13 cellular contexts compared by ENCODE assay signal in genomic region chr16:24776486-24777220, GRCh38. TPM values are rescaled to one million over a fixed set of nuclear protein-coding genes. Genes with fewer than 3 reads are reported as not detected.
A peak's percentile ranks its signal among the peaks of the same experiment; 100 is the strongest.
DNase-seq lines count a peak whose midpoint lies in the region; ATAC-seq and TF ChIP-seq lines count a peak whose summit lies in the region.
"Had no signal": no experiment of that assay in that cellular context is flagged by ENCODE, and none has a peak within 500 bp of the region (broad histone marks: within the 10 kb centered on the region; RNA-seq: fewer than 3 reads in every experiment).

No MANE protein-coding gene starts in this region.

- no peak overlapping the region for H3K4me3 Mint-ChIP-seq in H9
- H3K4me3 Mint-ChIP-seq: activated naive CD4-positive, alpha-beta T cell treated with anti-CD3 and anti-CD28 coated beads, Interleukin-2, amount 10 ng/mL, durations not matched to agents 7 days and 5 days; GM23338; naive thymus-derived CD4-positive, alpha-beta T cell had no signal

- no peak overlapping the region for H2AFZ ChIP-seq in H9 (ENCODE audit: low read length)
- H2AFZ ChIP-seq: GM23338 had no signal

- WGBS in body of pancreas, 2 donors = 53 to 55% methylated on average over 12 of the region's 12 CpGs
- no CpG with 5 or more reads among the region's 12 CpGs for WGBS in H9 (ENCODE audit: extremely low coverage, insufficient read length, low lambda C conversion rate)

- in situ Hi-C loops in gastrocnemius medialis (cut with MboI; ENCODE audit: low sequenced_read_pairs in 4 of 4) = no loop called here

- H3K27ac Mint-ChIP-seq in H9 = no peak overlapping the region

- H3K4me3 ChIP-seq in body of pancreas (no peak overlapping the region), gastrocnemius medialis (peak overlapping the region in 1 of 4 donors; percentile 4), SJCRH30 (no peak overlapping the region)
- H3K4me3 ChIP-seq: GM23338 had no signal

- H4K20me1 ChIP-seq in H9 (ENCODE audit: control insufficient read depth, insufficient read depth, insufficient read length) = no peaks in the 10 kb centered on the region

- no peak overlapping the region for H2BK5ac ChIP-seq in H9 (ENCODE audit: insufficient read length, low read length)

- peaks cover 36 to 93% (median 82%) of the 10 kb centered on the region in 3 experiments; a peak in 6 of 7 replicates for H3K36me3 Mint-ChIP-seq in H9 (ENCODE audit: insufficient read depth in 1 of 3, low read depth in 3 of 3)

- no peak overlapping the region for H2BK12ac ChIP-seq in H9 (ENCODE audit: insufficient read length, low read depth, low read length)

- no peak overlapping the region for H2AK5ac ChIP-seq in H9 (ENCODE audit: insufficient read length, low read length)

- H3K27ac ChIP-seq in body of pancreas (peak overlapping the region in 3 of 4 donors; percentile 8 to 38 (median 15)), gastrocnemius medialis (peak overlapping the region; percentile 83 to 88 (median 86)), SJCRH30 (no peak overlapping the region), H9 (ENCODE audit: insufficient read length, low read depth, low read length) (no peak overlapping the region)
- H3K27ac ChIP-seq: HL-60 had no signal

- H3K14ac ChIP-seq in H9 (ENCODE audit: insufficient read depth, low read length) = no peak overlapping the region; the same call in 1 of the 2 replicates

- no peak overlapping the region for H2BK20ac ChIP-seq in H9 (ENCODE audit: low read depth, low read length, poor library complexity, severe bottlenecking)

- H3K23me2 ChIP-seq in H9 (ENCODE audit: insufficient read length, low read depth, low read length, poor library complexity, severe bottlenecking) = no peaks in the 10 kb centered on the region

- H3K79me1 ChIP-seq in H9 (ENCODE audit: insufficient read depth, low read depth, low read length, poor library complexity, severe bottlenecking) = no peaks in the 10 kb centered on the region

- H3K4me2 ChIP-seq in H9 (ENCODE audit: insufficient read depth, insufficient read length, low read length) = no peak overlapping the region
- H3K4me2 ChIP-seq: GM23338 had no signal

- peaks cover 0 to 2% of the 10 kb centered on the region in 2 donors for H3K36me3 ChIP-seq in body of pancreas (replicated peaks in 1 of 2; ENCODE audit: insufficient read depth in 1 of 2, low read depth in 2 of 2)
- peaks cover 5 to 36% of the 10 kb centered on the region in 2 donors for H3K36me3 ChIP-seq in gastrocnemius medialis
- peaks cover 35% of the 10 kb centered on the region for H3K36me3 ChIP-seq in SJCRH30

- H3K79me2 ChIP-seq in H9 (ENCODE audit: insufficient read depth, low read length) = peaks cover 6% of the 10 kb centered on the region; the same call in 1 of the 2 replicates

- no peak for TF ChIP-seq CTCF in body of pancreas (IDR thresholded peaks at IDR 0.05)
- no peak for TF ChIP-seq CTCF in gastrocnemius medialis (IDR thresholded peaks at IDR 0.05 in 4 of 5, conservative IDR thresholded peaks at IDR 0.05 in 1 of 5)
- TF ChIP-seq CTCF in H9 (conservative IDR thresholded peaks at IDR 0.05) = no peak

- no peak for TF ChIP-seq POLR2A in body of pancreas (IDR thresholded peaks at IDR 0.05)
- no peak for TF ChIP-seq POLR2A in gastrocnemius medialis (IDR thresholded peaks at IDR 0.05)

- H3K9me3 Mint-ChIP-seq in H9 = no peaks in the 10 kb centered on the region
- H3K9me3 Mint-ChIP-seq: activated naive CD4-positive, alpha-beta T cell treated with anti-CD3 and anti-CD28 coated beads, Interleukin-2, amount 10 ng/mL, durations not matched to agents 7 days and 5 days; GM23338; naive thymus-derived CD4-positive, alpha-beta T cell had no signal

- no peak overlapping the region for H3K23ac ChIP-seq in H9 (ENCODE audit: insufficient read length, low read depth, low read length)

- H3K4me1 Mint-ChIP-seq in H9 = no peaks in the 10 kb centered on the region; a peak in 1 of 4 replicates
- H3K4me1 Mint-ChIP-seq: activated naive CD4-positive, alpha-beta T cell treated with anti-CD3 and anti-CD28 coated beads, Interleukin-2, amount 10 ng/mL, durations not matched to agents 7 days and 5 days; GM23338 had no signal

- no peaks in the 10 kb centered on the region for H3K27me3 ChIP-seq in body of pancreas
- H3K27me3 ChIP-seq in gastrocnemius medialis = no peaks in the 10 kb centered on the region
- no peaks in the 10 kb centered on the region for H3K27me3 ChIP-seq in SJCRH30
- H3K27me3 ChIP-seq in H9 (ENCODE audit: insufficient read depth, low read length) = no peaks in the 10 kb centered on the region

- no peaks in the 10 kb centered on the region for H3K9me3 ChIP-seq in body of pancreas
- H3K9me3 ChIP-seq in gastrocnemius medialis = no peaks in the 10 kb centered on the region
- no peaks in the 10 kb centered on the region for H3K9me3 ChIP-seq in SJCRH30 (replicated peaks)
- H3K9me3 ChIP-seq in H9 (ENCODE audit: control insufficient read depth, low read depth, low read length) = no peaks in the 10 kb centered on the region

- H3K4me1 ChIP-seq in body of pancreas (peaks cover 48% of the 10 kb centered on the region), gastrocnemius medialis (peaks cover 50 to 58% of the 10 kb centered on the region in 2 donors), SJCRH30 (no peaks in the 10 kb centered on the region), H9 (ENCODE audit: insufficient read depth, low read length) (no peaks in the 10 kb centered on the region)

- H3T11ph ChIP-seq in H9 (ENCODE audit: low read length) = no peak overlapping the region

- ATAC-seq in body of pancreas (peak; percentile 36), gastrocnemius medialis (peak; percentile 93 to 96)
- ATAC-seq: GM23338; naive thymus-derived CD4-positive, alpha-beta T cell had no signal

- intact Hi-C loops in body of pancreas (cut with DNase I) = no loop called here
- intact Hi-C loops in cardiac septum (cut with DNase I) = loop anchor here (5.0 kb wide), 1 partner anchor 44 kb away; no protein-coding TSS in a partner anchor
- intact Hi-C loops in gastrocnemius medialis (cut with DNase I; ENCODE audit: low total_unique reads) = loop anchor here (2.0 to 10.0 kb wide), 4 partner anchors 48 to 234 kb away; partner anchors contain the start of gene TNRC6A

- no peak overlapping the region for H3K4ac ChIP-seq in H9 (ENCODE audit: low read depth, low read length)

- no peak overlapping the region for H3K56ac ChIP-seq in H9 (ENCODE audit: insufficient read length, low read depth, low read length)

- no peak overlapping the region for H4K5ac ChIP-seq in H9 (ENCODE audit: insufficient read length, low read depth, low read length)

- no peak overlapping the region for H2BK15ac ChIP-seq in H9 (ENCODE audit: low read depth, low read length)

- H3K18ac ChIP-seq in H9 (ENCODE audit: insufficient read length, low read depth, low read length) = no peak overlapping the region

- H2BK120ac ChIP-seq in H9 (ENCODE audit: low read depth, low read length, poor library complexity, severe bottlenecking) = no peak overlapping the region

- H3K9ac ChIP-seq in H9 (ENCODE audit: extremely low read depth, insufficient read length, low read length) = no peak overlapping the region

- no peak overlapping the region for H4K8ac ChIP-seq in H9 (replicated peaks; ENCODE audit: insufficient read length, low read depth, low read length)

- H4K91ac ChIP-seq in H9 (ENCODE audit: insufficient read length, low read depth, low read length) = no peak overlapping the region

- peak in 56 of 76 experiments; percentile 8 to 86 (median 42) for DNase-seq in HUDEP-2 (lab: John Stamatoyannopoulos, UW; ENCODE audit: unreplicated experiment in 76 of 76)
- peak in 3 of 4 donors; percentile 28 to 39 (median 28) for DNase-seq in body of pancreas
- peak; percentile 77 for DNase-seq in cardiac septum (ENCODE audit: low spot score)
- DNase-seq in gastrocnemius medialis = peak; percentile 73 to 75
- no peak for DNase-seq in SJCRH30
- no peak for DNase-seq in H9
- DNase-seq in T-helper 9 cell = no peak
- no peak for DNase-seq in NCI-H526 treated with DMSO at 0.1 percent for 48 hours (lab: John Stamatoyannopoulos, UW)
- DNase-seq: activated CD4-positive, CD25-positive, alpha-beta regulatory T cell; activated naive CD4-positive, alpha-beta T cell treated with anti-CD3 and anti-CD28 coated beads, Interleukin-2, amount 10 ng/mL, durations not matched to agents 7 days and 5 days; naive thymus-derived CD4-positive, alpha-beta T cell had no signal

- H3K27me3 Mint-ChIP-seq in H9 (ENCODE audit: low read depth) = no peaks in the 10 kb centered on the region
- H3K27me3 Mint-ChIP-seq: activated naive CD4-positive, alpha-beta T cell treated with anti-CD3 and anti-CD28 coated beads, Interleukin-2, amount 10 ng/mL, durations not matched to agents 7 days and 5 days; naive thymus-derived CD4-positive, alpha-beta T cell had no signal

RNA-seq across cellular contexts. Expression of gene TNRC6A, which starts 47.2 kb away (rescaled TPM):
- total RNA-seq in body of pancreas = 10 to 100 TPM; 46.1 to 82.2 TPM
- 35.6 TPM for total RNA-seq in cardiac septum
- total RNA-seq in gastrocnemius medialis = 10 to 100 TPM; 16.9 to 26.0 (median 23.1) TPM
- 25.7 and 28.6 TPM in 2 replicates for total RNA-seq in SJCRH30 (2014; rRNA removed; shearing (Covaris generic))
- 106 and 114 TPM in 2 replicates for total RNA-seq in H9 (2021)

Comparison
In these comparisons a context has a peak if more than half of its experiments do, and no peak if none do; other contexts are left out.
1. DNase-seq: peak in HUDEP-2 (56 of 76), body of pancreas (3 of 4), cardiac septum (single experiment) and gastrocnemius medialis (2 of 2); none in SJCRH30 (0 of 2), H9 (single experiment), T-helper 9 cell (single experiment) and NCI-H526 treated with DMSO at 0.1 percent for 48 hours (single experiment).
2. H3K27ac ChIP-seq: peak in body of pancreas (3 of 4) and gastrocnemius medialis (4 of 4); none in SJCRH30 (single experiment) and H9 (single experiment).